16 cellular contexts compared by ENCODE assay signal in genomic region chr4:144649646-144650045, GRCh38. TPM values are rescaled to one million over a fixed set of nuclear protein-coding genes. Genes with fewer than 3 reads are reported as not detected.
DNase-seq lines count a peak whose midpoint lies in the region; ATAC-seq, FAIRE-seq and TF ChIP-seq lines count a peak whose summit lies in the region.
"Had no signal": no experiment of that assay in that cellular context is flagged by ENCODE, and none has a peak within 500 bp of the region (broad histone marks: within the 10 kb centered on the region; RNA-seq: fewer than 3 reads in every experiment).

No MANE protein-coding gene starts in this region.

- peaks cover 17% of the 10 kb centered on the region for H3K4me1 Mint-ChIP-seq in astrocyte (ENCODE audit: low read depth, unreplicated experiment)
- peaks cover 20% of the 10 kb centered on the region for H3K4me1 Mint-ChIP-seq in activated T-cell treated with anti-CD3 and anti-CD28 coated beads, Interleukin-2, amount 50 U/mL, for 24 hours (ENCODE audit: low read depth)

- TF ChIP-seq CTCF in astrocyte (IDR thresholded peaks at IDR 0.05; ENCODE audit: insufficient read depth, low read depth, low read length) (no peak), thyroid gland (IDR thresholded peaks at IDR 0.05) (no peak)

- H3K4me3 Mint-ChIP-seq in astrocyte (ENCODE audit: unreplicated experiment) = no peak overlapping the region
- no peak overlapping the region for H3K4me3 Mint-ChIP-seq in activated T-cell treated with anti-CD3 and anti-CD28 coated beads, Interleukin-2, amount 50 U/mL, for 24 hours

- H3K27me3 Mint-ChIP-seq in astrocyte (ENCODE audit: low read depth, unreplicated experiment) = peaks cover 24% of the 10 kb centered on the region
- H3K27me3 Mint-ChIP-seq in activated T-cell treated with anti-CD3 and anti-CD28 coated beads, Interleukin-2, amount 50 U/mL, for 24 hours = peaks cover 48% of the 10 kb centered on the region

- H3K36me3 ChIP-seq in astrocyte (ENCODE audit: insufficient read depth, low read length) (peaks cover 18% of the 10 kb centered on the region), thyroid gland (no peaks in the 10 kb centered on the region)

- H3K27me3 ChIP-seq in astrocyte (ENCODE audit: insufficient read depth, low read length) (no peaks in the 10 kb centered on the region), thyroid gland (peaks cover 6% of the 10 kb centered on the region)

- no peak for ATAC-seq in GM18868 (IDR thresholded peaks at IDR 0.05; ENCODE audit: unreplicated experiment)
- ATAC-seq: activated naive CD4-positive, alpha-beta T cell treated with anti-CD3 and anti-CD28 coated beads, Interleukin-2, amount 50 U/mL, for 72 hours had no signal

- intact Hi-C loops in thyroid gland (cut with DNase I) = no loop called here

- 93 to 98% methylated on average over 1 of the region's 1 CpG for WGBS in thyroid gland, 2 donors

- peak overlapping the region; percentile 34 for H3K27ac ChIP-seq in astrocyte (ENCODE audit: low read depth, low read length)
- H3K27ac ChIP-seq in thyroid gland = no peak overlapping the region
- H3K27ac ChIP-seq: PC-9 had no signal

- no peak overlapping the region for H2AFZ ChIP-seq in astrocyte (ENCODE audit: low read depth, low read length)
- H2AFZ ChIP-seq: PC-9 had no signal

- DNase-seq in DMS53 treated with DMSO at 0.1 percent for 48 hours (lab: John Stamatoyannopoulos, UW; ENCODE audit: unreplicated experiment) = peak; percentile 83
- DNase-seq in NCI-H2029 (lab: John Stamatoyannopoulos, UW) = peak; percentile 69
- no peak for DNase-seq in astrocyte (ENCODE audit: low read depth)
- DNase-seq in medulla oblongata (ENCODE audit: extremely low spot score) = peak; percentile 61
- no peak for DNase-seq in activated T-cell treated with anti-CD3 and anti-CD28 coated beads, Interleukin-2, amount 50 U/mL, for 24 hours
- no peak for DNase-seq in NK-92 treated with Interleukin-12 subunit alpha and Interleukin-12 subunit beta, amount 100 ng/mL, for 24 hours (lab: John Stamatoyannopoulos, UW)
- no peak for DNase-seq in thyroid gland
- DNase-seq: cortex of kidney; PC-9; retina; stimulated activated naive CD4-positive, alpha-beta T cell treated with Interleukin-2 at 50 U/mL for 16 hours; T1000 had no signal

- peak overlapping the region; percentile 95 for H3K9ac ChIP-seq in astrocyte (ENCODE audit: low read length)

- H3K79me2 ChIP-seq in astrocyte (ENCODE audit: insufficient read depth, low read length) = peaks cover 95% of the 10 kb centered on the region

- H3K4me1 ChIP-seq in astrocyte (ENCODE audit: insufficient read depth, low read length) = peaks cover 10% of the 10 kb centered on the region
- H3K4me1 ChIP-seq in thyroid gland = peaks cover 5 to 19% of the 10 kb centered on the region in 2 donors

- H3K27ac Mint-ChIP-seq in astrocyte (ENCODE audit: unreplicated experiment) = no peak overlapping the region
- no peak overlapping the region for H3K27ac Mint-ChIP-seq in activated T-cell treated with anti-CD3 and anti-CD28 coated beads, Interleukin-2, amount 50 U/mL, for 24 hours
- H3K27ac Mint-ChIP-seq: activated naive CD4-positive, alpha-beta T cell treated with anti-CD3 and anti-CD28 coated beads, Interleukin-2, amount 50 U/mL, for 72 hours had no signal

- no peak for TF ChIP-seq POLR2A in thyroid gland (IDR thresholded peaks at IDR 0.05)

- H3K4me3 ChIP-seq in astrocyte (ENCODE audit: insufficient read depth, low read depth, low read length) = peak overlapping the region; percentile 98
- no peak overlapping the region for H3K4me3 ChIP-seq in thyroid gland (replicated peaks in 1 of 3)
- H3K4me3 ChIP-seq: PC-9 had no signal

- no peaks in the 10 kb centered on the region for H4K20me1 ChIP-seq in astrocyte (ENCODE audit: insufficient read depth, low read length)

- peak overlapping the region; percentile 99 for H3K4me2 ChIP-seq in astrocyte (ENCODE audit: low read length)
- H3K4me2 ChIP-seq: PC-9 had no signal

- no peak for FAIRE-seq in astrocyte (lab: Jason Lieb, UNC)
- FAIRE-seq: islet of Langerhans had no signal

- peaks cover 2% of the 10 kb centered on the region for H3K9me3 Mint-ChIP-seq in astrocyte (ENCODE audit: unreplicated experiment)
- H3K9me3 Mint-ChIP-seq in activated T-cell treated with anti-CD3 and anti-CD28 coated beads, Interleukin-2, amount 50 U/mL, for 24 hours = no peaks in the 10 kb centered on the region

- no peaks in the 10 kb centered on the region for H3K9me3 ChIP-seq in astrocyte (ENCODE audit: insufficient read depth, low read depth, low read length)
- H3K9me3 ChIP-seq in thyroid gland = no peaks in the 10 kb centered on the region

- H3K36me3 Mint-ChIP-seq in astrocyte (ENCODE audit: low read depth, unreplicated experiment) = peaks cover 2% of the 10 kb centered on the region
- no peaks in the 10 kb centered on the region for H3K36me3 Mint-ChIP-seq in activated T-cell treated with anti-CD3 and anti-CD28 coated beads, Interleukin-2, amount 50 U/mL, for 24 hours (ENCODE audit: low read depth)

RNA-seq across cellular contexts. Expression of gene HHIP, which starts 3.7 kb away (rescaled TPM):
- total RNA-seq in astrocyte (4.0 and 6.3 TPM in 2 replicates), thyroid gland (under 1 TPM; 0.33 to 0.81 (median 0.47) TPM)
- total RNA-seq: activated CD8-positive, alpha-beta memory T cell treated with anti-CD3 and anti-CD28 coated beads for 36 hours; activated naive CD4-positive, alpha-beta T cell treated with anti-CD3 and anti-CD28 coated beads, Interleukin-2, amount 50 U/mL, for 72 hours; PC-9 had no signal

Comparison
In these comparisons a context has a peak if more than half of its experiments do, and no peak if none do; other contexts are left out.
1. DNase-seq: peak in DMS53 treated with DMSO at 0.1 percent for 48 hours (single experiment), NCI-H2029 (single experiment) and medulla oblongata (single experiment); none in astrocyte (single experiment), activated T-cell treated with anti-CD3 and anti-CD28 coated beads, Interleukin-2, amount 50 U/mL, for 24 hours (single experiment), NK-92 treated with Interleukin-12 subunit alpha and Interleukin-12 subunit beta, amount 100 ng/mL, for 24 hours (single experiment) and thyroid gland (0 of 2).